9 cellular contexts compared by ENCODE assay signal in genomic region chr12:91180577-91180976, GRCh38. TPM values are rescaled to one million over a fixed set of nuclear protein-coding genes. Genes with fewer than 3 reads are reported as not detected.
DNase-seq lines count a peak whose midpoint lies in the region; ATAC-seq and TF ChIP-seq lines count a peak whose summit lies in the region.
"Had no signal": no experiment of that assay in that cellular context is flagged by ENCODE, and none has a peak within 500 bp of the region (broad histone marks: within the 10 kb centered on the region; RNA-seq: fewer than 3 reads in every experiment).

No MANE protein-coding gene starts in this region.

- H3K27ac ChIP-seq in PC-9, result no peak overlapping the region
- H3K27ac ChIP-seq in rectal smooth muscle tissue (ENCODE audit: low read depth, low read length), result peak overlapping the region; percentile 64

- no peaks in the 10 kb centered on the region; the same call in 1 of the 2 replicates for H3K9me3 ChIP-seq in PC-9 (ENCODE audit: insufficient read depth, low read depth)

- H3K9me2 ChIP-seq in PC-9 (ENCODE audit: insufficient read depth), result no peaks in the 10 kb centered on the region

- intact Hi-C loops in PC-9 (cut with micrococcal nuclease; ENCODE audit: unreplicated experiment), result no loop called here

- no peak for ATAC-seq in omental fat pad (ENCODE audit: low FRiP score)

- no peaks in the 10 kb centered on the region for H4K20me1 ChIP-seq in PC-9 (ENCODE audit: insufficient read depth)

- peak overlapping the region; percentile 72 for H3K4me3 ChIP-seq in AG10803 (ENCODE audit: low read length)
- no peak overlapping the region for H3K4me3 ChIP-seq in PC-9
- H3K4me3 ChIP-seq in fibroblast of villous mesenchyme (ENCODE audit: low read depth, low read length), result peak overlapping the region; percentile 73
- peak overlapping the region; percentile 54 for H3K4me3 ChIP-seq in rectal smooth muscle tissue (ENCODE audit: low read length)

- no peak for TF ChIP-seq CTCF in AG10803 (conservative IDR thresholded peaks at IDR 0.05; ENCODE audit: low read length)
- TF ChIP-seq CTCF in PC-9 (conservative IDR thresholded peaks at IDR 0.05), result no peak
- TF ChIP-seq CTCF in fibroblast of villous mesenchyme (IDR thresholded peaks at IDR 0.05; ENCODE audit: insufficient read depth, low read depth, low read length), result no peak
- TF ChIP-seq CTCF in omental fat pad (IDR thresholded peaks at IDR 0.05), result no peak

- no peaks in the 10 kb centered on the region for H3K79me2 ChIP-seq in PC-9 (ENCODE audit: low read depth)

- no peak overlapping the region for H3K9ac ChIP-seq in rectal smooth muscle tissue (ENCODE audit: low read length)

- H3K36me3 ChIP-seq in PC-9 (ENCODE audit: low read depth) (no peaks in the 10 kb centered on the region), rectal smooth muscle tissue (ENCODE audit: control insufficient read depth, insufficient read depth, low read length) (no peaks in the 10 kb centered on the region)

- H3K27me3 ChIP-seq in PC-9 (ENCODE audit: insufficient read depth, low read depth), result no peaks in the 10 kb centered on the region
- no peaks in the 10 kb centered on the region for H3K27me3 ChIP-seq in rectal smooth muscle tissue (ENCODE audit: control insufficient read depth, insufficient read depth, low read length)

- CTCF ChIA-PET in PC-9 (lab: Charles Lee), result no interaction called here

- no peak overlapping the region for H3K4me2 ChIP-seq in PC-9

- DNase-seq in AG10803 (ENCODE audit: low read depth) (peak; percentile 95), PC-9 (no peak), fibroblast of villous mesenchyme (ENCODE audit: low read depth) (peak; percentile 89), omental fat pad (ENCODE audit: low spot score) (no peak), DMS79 (lab: John Stamatoyannopoulos, UW) (no peak), HK-2 (ENCODE audit: unreplicated experiment) (no peak)
- DNase-seq in stimulated activated CD4-positive, alpha-beta T cell treated with anti-CD3 and anti-CD28 coated beads, Interleukin-4, amount 100 ng/mL, for 1 hour, result no peak

- 0 out of 2 replicates have a peak overlapping the region, but pooled peaks have one; percentile 40 for H2AFZ ChIP-seq in PC-9

- H3K4me1 ChIP-seq in PC-9 (replicated peaks; ENCODE audit: insufficient read depth) (no peaks in the 10 kb centered on the region), rectal smooth muscle tissue (ENCODE audit: control insufficient read depth, insufficient read depth, low read length) (peaks cover 7% of the 10 kb centered on the region)

- BruUV-seq in PC-9 (replicated peaks; lab: Mats Ljungman, UMichigan), result no TSS peak

- H3F3A ChIP-seq in PC-9 (ENCODE audit: insufficient read depth, low read depth), result no peaks in the 10 kb centered on the region

- POLR2A ChIA-PET in PC-9 (lab: Charles Lee; ENCODE audit: unreplicated experiment), result no interaction called here

RNA-seq across cellular contexts. Expression of gene DCN, which starts 2.0 kb away (rescaled TPM):
- not detected in 2 replicates for total RNA-seq in PC-9 (2021)
- total RNA-seq in fibroblast of villous mesenchyme, result 125 and 258 TPM in 2 replicates
- 1,000 to 10,000 TPM in 3 of 4 donors, 100 to 1,000 TPM in 1; 753 to 2,728 (median 2,146) TPM for total RNA-seq in omental fat pad
- total RNA-seq: activated CD8-positive, alpha-beta memory T cell treated with anti-CD3 and anti-CD28 coated beads for 36 hours had no signal

Comparison
In these comparisons a context has a peak if more than half of its experiments do, and no peak if none do; other contexts are left out.
1. DNase-seq: peak in AG10803 (single experiment) and fibroblast of villous mesenchyme (single experiment); none in PC-9 (0 of 2), omental fat pad (single experiment), DMS79 (single experiment), HK-2 (single experiment) and stimulated activated CD4-positive, alpha-beta T cell treated with anti-CD3 and anti-CD28 coated beads, Interleukin-4, amount 100 ng/mL, for 1 hour (single experiment).
2. RNA of gene DCN, which starts 2.0 kb away (total RNA-seq): 753 to 2,728 TPM in omental fat pad and 125 to 258 TPM in fibroblast of villous mesenchyme; not detected in PC-9; every median in the first group is over 100 times any median in the second.